Comparison of ENCODE assay signal across 31 cellular contexts in genomic region chr22:19513823-19514222, GRCh38. TPM values are rescaled to one million over a fixed set of nuclear protein-coding genes. Genes with fewer than 3 reads are reported as not detected.
"Had no signal": no experiment of that assay in that cellular context is flagged by ENCODE, and none has a peak within 500 bp of the region (broad histone marks: within the 10 kb centered on the region; RNA-seq: fewer than 3 reads in every experiment).

No MANE protein-coding gene starts in this region.

- FAIRE-seq: endothelial cell of umbilical vein, keratinocyte had no signal

- ATAC-seq: foreskin keratinocyte; gastroesophageal sphincter; left lobe of liver; naive thymus-derived CD8-positive, alpha-beta T cell; psoas muscle; right cardiac atrium had no signal

- H3K4me3 ChIP-seq: colonic mucosa, esophagus muscularis mucosa, gastroesophageal sphincter, psoas muscle, sigmoid colon, skin epidermis, spleen, stomach, thyroid gland, vagina had no signal

- H3K36me3 ChIP-seq: colonic mucosa, esophagus muscularis mucosa, gastroesophageal sphincter, sigmoid colon, stomach, thyroid gland, vagina had no signal

- H3K9me3 Mint-ChIP-seq: dendritic cell treated with granulocyte-macrophage colony-stimulating factor and Interleukin-4, amounts not matched to agents 40 ng/mL and 50 ng/mL, for 4 days had no signal

- H3K27ac ChIP-seq: colonic mucosa, esophagus muscularis mucosa, foreskin keratinocyte, gastroesophageal sphincter, psoas muscle, sigmoid colon, skin epidermis, spleen, stomach, thyroid gland, vagina had no signal

- H3K27me3 ChIP-seq: colonic mucosa, esophagus muscularis mucosa, foreskin keratinocyte, gastroesophageal sphincter, sigmoid colon, spleen, stomach, thyroid gland, vagina had no signal

- DNase-seq: colonic mucosa; effector CD8-positive, alpha-beta T cell; foreskin keratinocyte; hypothalamus; mesendoderm; midbrain; naive thymus-derived CD8-positive, alpha-beta T cell; nephron progenitor cell; nucleus accumbens; posterior cingulate gyrus; psoas muscle; right cardiac atrium; sigmoid colon; spleen; stimulated activated CD4-positive, alpha-beta T cell treated with anti-CD3 and anti-CD28 coated beads, Interleukin-15, amount 100 ng/mL, for 24 hours; stimulated activated CD4-positive, alpha-beta T cell treated with anti-CD3 and anti-CD28 coated beads, Interleukin-2, amount 100 ng/mL, for 48 hours; stimulated activated naive CD4-positive, alpha-beta T cell treated with Interleukin-2 at 50 U/mL for 16 hours; stomach; thyroid gland; trophoblast cell had no signal

- H3K27ac Mint-ChIP-seq: dendritic cell treated with granulocyte-macrophage colony-stimulating factor and Interleukin-4, amounts not matched to agents 40 ng/mL and 50 ng/mL, for 4 days; nephron progenitor cell had no signal

- H3K4me3 Mint-ChIP-seq: dendritic cell treated with granulocyte-macrophage colony-stimulating factor and Interleukin-4, amounts not matched to agents 40 ng/mL and 50 ng/mL, for 4 days; naive thymus-derived CD8-positive, alpha-beta T cell; nephron progenitor cell had no signal

- H3K9me3 ChIP-seq: colonic mucosa, psoas muscle, stomach, thyroid gland, vagina had no signal

- H3K4me1 ChIP-seq: colonic mucosa, esophagus muscularis mucosa, gastroesophageal sphincter, psoas muscle, spleen, stomach, thyroid gland, vagina had no signal

- H3K27me3 Mint-ChIP-seq: dendritic cell treated with granulocyte-macrophage colony-stimulating factor and Interleukin-4, amounts not matched to agents 40 ng/mL and 50 ng/mL, for 4 days; naive thymus-derived CD8-positive, alpha-beta T cell had no signal

RNA-seq across cellular contexts. Expression of gene CLDN5, which starts 10.4 kb away (rescaled TPM):
- total RNA-seq: chondrocyte; foreskin keratinocyte; naive thymus-derived CD8-positive, alpha-beta T cell; osteocyte had no signal
- polyA plus RNA-seq: fibroblast of lung, foreskin keratinocyte, keratinocyte had no signal
